In genomic region chr17:18005496-18005895, GRCh38 we compare ENCODE assay signal across 20 cellular contexts.
"Had no signal": no experiment of that assay in that cellular context is flagged by ENCODE, and none has a peak within 500 bp of the region (broad histone marks: within the 10 kb centered on the region; RNA-seq: fewer than 3 reads in every experiment).

No MANE protein-coding gene starts in this region.

- H3K4me3 Mint-ChIP-seq: activated naive CD8-positive, alpha-beta T cell treated with anti-CD3 and anti-CD28 coated beads for 36 hours; central memory CD8-positive, alpha-beta T cell had no signal

- H3K4me1 Mint-ChIP-seq: activated naive CD8-positive, alpha-beta T cell treated with anti-CD3 and anti-CD28 coated beads for 36 hours; central memory CD8-positive, alpha-beta T cell had no signal

- H3K27ac Mint-ChIP-seq: activated naive CD8-positive, alpha-beta T cell treated with anti-CD3 and anti-CD28 coated beads for 36 hours had no signal

- H2AFZ ChIP-seq: parathyroid adenoma had no signal

- H3K4me3 ChIP-seq: coronary artery, esophagus squamous epithelium, lung, tibial nerve had no signal

- H3K9me3 Mint-ChIP-seq: activated naive CD8-positive, alpha-beta T cell treated with anti-CD3 and anti-CD28 coated beads for 36 hours; central memory CD8-positive, alpha-beta T cell had no signal

- H3K27me3 ChIP-seq: brain microvascular endothelial cell, esophagus squamous epithelium, tibial nerve had no signal

- H3K9ac ChIP-seq: parathyroid adenoma had no signal

- H3K36me3 ChIP-seq: brain microvascular endothelial cell had no signal

- H3K27me3 Mint-ChIP-seq: activated naive CD8-positive, alpha-beta T cell treated with anti-CD3 and anti-CD28 coated beads for 36 hours; central memory CD8-positive, alpha-beta T cell had no signal

- H3K27ac ChIP-seq: brain microvascular endothelial cell, coronary artery, esophagus squamous epithelium, parathyroid adenoma, tibial nerve had no signal

- H3K79me2 ChIP-seq: parathyroid adenoma had no signal

- DNase-seq: activated CD4-positive, alpha-beta T cell treated with anti-CD3 and anti-CD28 coated beads, Interleukin-2, amount 50 U/mL, for 4 hours; activated effector memory CD4-positive, alpha-beta T cell treated with anti-CD3 and anti-CD28 coated beads, Interleukin-2, amount 50 U/mL, for 16 hours; activated naive CD8-positive, alpha-beta T cell treated with anti-CD3 and anti-CD28 coated beads for 36 hours; activated T-cell treated with anti-CD3 and anti-CD28 coated beads, Interleukin-2, amount 50 U/mL, for 1 hour; amygdala; brain microvascular endothelial cell; effector CD4-positive, alpha-beta T cell; esophagus squamous epithelium; left cardiac atrium; retina; stimulated activated CD4-positive, alpha-beta T cell treated with anti-CD3 and anti-CD28 coated beads, Interleukin-2, amount 100 ng/mL, for 48 hours; stimulated activated naive CD4-positive, alpha-beta T cell treated with Interleukin-2 at 50 U/mL for 16 hours; substantia nigra; T-helper 9 cell had no signal

- ATAC-seq: activated CD4-positive, CD25-positive, alpha-beta regulatory T cell treated with anti-CD3 and anti-CD28 coated beads, Interleukin-2, amount 50 U/mL, for 24 hours had no signal

- H3K4me1 ChIP-seq: esophagus squamous epithelium, tibial nerve had no signal
